1 cellular context compared by ENCODE assay signal in the genomic region with DNA sequence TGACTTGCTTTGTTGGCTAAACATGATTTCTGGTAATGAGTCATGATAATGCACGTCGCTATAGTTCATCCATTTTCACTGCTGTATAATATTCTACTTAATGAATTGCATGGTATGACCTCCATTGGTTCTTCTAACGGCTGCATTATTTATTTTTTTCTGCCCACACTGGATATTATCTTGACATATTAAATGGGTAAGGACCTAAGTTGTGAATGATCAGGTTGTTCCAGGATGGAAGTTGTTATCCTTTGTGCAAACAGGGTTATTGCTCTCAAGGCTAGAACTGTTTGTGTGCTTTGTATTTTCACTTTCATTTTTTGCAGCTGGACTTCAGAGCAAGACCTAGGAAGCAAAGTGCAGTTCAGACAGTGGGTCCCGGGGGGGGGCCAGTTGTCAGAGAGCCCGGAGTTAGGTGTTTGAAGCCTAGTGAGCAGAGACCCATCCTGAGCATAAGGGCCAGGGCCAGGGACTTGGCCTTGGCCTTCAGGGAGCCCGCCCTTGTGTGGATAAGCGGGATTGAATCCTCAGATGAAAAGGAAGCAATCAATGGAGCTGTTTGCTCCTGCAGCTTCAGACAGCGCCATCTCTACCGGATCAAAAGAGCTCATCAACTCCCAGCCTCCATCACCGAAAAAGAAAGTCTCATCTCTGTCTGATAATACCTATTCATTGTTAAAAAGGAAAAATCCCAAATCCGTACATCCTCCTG.
TF ChIP-seq lines count a peak whose summit lies in the region.

No MANE protein-coding gene starts in this region.

TF ChIP-seq in HepG2, 621 proteins besides CTCF, POLR2A, EP300 and RAD21 (continued from another document and continues in another):
- TF ChIP-seq, protein P1, sequence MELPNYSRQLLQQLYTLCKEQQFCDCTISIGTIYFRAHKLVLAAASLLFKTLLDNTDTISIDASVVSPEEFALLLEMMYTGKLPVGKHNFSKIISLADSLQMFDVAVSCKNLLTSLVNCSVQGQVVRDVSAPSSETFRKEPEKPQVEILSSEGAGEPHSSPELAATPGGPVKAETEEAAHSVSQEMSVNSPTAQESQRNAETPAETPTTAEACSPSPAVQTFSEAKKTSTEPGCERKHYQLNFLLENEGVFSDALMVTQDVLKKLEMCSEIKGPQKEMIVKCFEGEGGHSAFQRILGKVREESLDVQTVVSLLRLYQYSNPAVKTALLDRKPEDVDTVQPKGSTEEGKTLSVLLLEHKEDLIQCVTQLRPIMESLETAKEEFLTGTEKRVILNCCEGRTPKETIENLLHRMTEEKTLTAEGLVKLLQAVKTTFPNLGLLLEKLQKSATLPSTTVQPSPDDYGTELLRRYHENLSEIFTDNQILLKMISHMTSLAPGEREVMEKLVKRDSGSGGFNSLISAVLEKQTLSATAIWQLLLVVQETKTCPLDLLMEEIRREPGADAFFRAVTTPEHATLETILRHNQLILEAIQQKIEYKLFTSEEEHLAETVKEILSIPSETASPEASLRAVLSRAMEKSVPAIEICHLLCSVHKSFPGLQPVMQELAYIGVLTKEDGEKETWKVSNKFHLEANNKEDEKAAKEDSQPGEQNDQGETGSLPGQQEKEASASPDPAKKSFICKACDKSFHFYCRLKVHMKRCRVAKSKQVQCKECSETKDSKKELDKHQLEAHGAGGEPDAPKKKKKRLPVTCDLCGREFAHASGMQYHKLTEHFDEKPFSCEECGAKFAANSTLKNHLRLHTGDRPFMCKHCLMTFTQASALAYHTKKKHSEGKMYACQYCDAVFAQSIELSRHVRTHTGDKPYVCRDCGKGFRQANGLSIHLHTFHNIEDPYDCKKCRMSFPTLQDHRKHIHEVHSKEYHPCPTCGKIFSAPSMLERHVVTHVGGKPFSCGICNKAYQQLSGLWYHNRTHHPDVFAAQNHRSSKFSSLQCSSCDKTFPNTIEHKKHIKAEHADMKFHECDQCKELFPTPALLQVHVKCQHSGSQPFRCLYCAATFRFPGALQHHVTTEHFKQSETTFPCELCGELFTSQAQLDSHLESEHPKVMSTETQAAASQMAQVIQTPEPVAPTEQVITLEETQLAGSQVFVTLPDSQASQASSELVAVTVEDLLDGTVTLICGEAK (IDR thresholded peaks at IDR 0.05): no peak
- TF ChIP-seq, protein P1 (CRISPR knock-in tag; IDR thresholded peaks at IDR 0.05): peak; percentile 57; the same call in 1 of the 2 replicates
- TF ChIP-seq RARA (CRISPR knock-in tag; IDR thresholded peaks at IDR 0.05) (peak; percentile 99), PAWR (CRISPR knock-in tag; IDR thresholded peaks at IDR 0.05; ENCODE audit: borderline replicate concordance) (no peak), MIXL1 (CRISPR knock-in tag; IDR thresholded peaks at IDR 0.05) (peak; percentile 64), ZNF329 (CRISPR knock-in tag; IDR thresholded peaks at IDR 0.05; ENCODE audit: low read depth) (no peak), MTA3 (CRISPR knock-in tag; IDR thresholded peaks at IDR 0.05) (no peak), YEATS4 (CRISPR knock-in tag; IDR thresholded peaks at IDR 0.05; ENCODE audit: borderline replicate concordance) (peak; percentile 52; the same call in 1 of the 2 replicates), ZFP41 (CRISPR knock-in tag; IDR thresholded peaks at IDR 0.05; ENCODE audit: borderline replicate concordance) (no peak), ZNF616 (CRISPR knock-in tag; IDR thresholded peaks at IDR 0.05; ENCODE audit: low read depth) (no peak), ZBTB8A (CRISPR knock-in tag; IDR thresholded peaks at IDR 0.05; ENCODE audit: borderline replicate concordance, low read depth) (peak; percentile 86; the same call in 1 of the 2 replicates), ZNF773 (CRISPR knock-in tag; IDR thresholded peaks at IDR 0.05; ENCODE audit: borderline replicate concordance) (no peak), GATAD2A (CRISPR knock-in tag; IDR thresholded peaks at IDR 0.05) (peak; percentile 90), GTF2F1 (IDR thresholded peaks at IDR 0.05; ENCODE audit: low read length) (no peak), ZNF558 (CRISPR knock-in tag; IDR thresholded peaks at IDR 0.05; ENCODE audit: borderline replicate concordance) (no peak), SNRNP70 (IDR thresholded peaks at IDR 0.05; ENCODE audit: low read depth, low read length) (no peak), JUN (CRISPR knock-in tag; IDR thresholded peaks at IDR 0.05) (peak; percentile 75), CBX5 (CRISPR knock-in tag; IDR thresholded peaks at IDR 0.05; ENCODE audit: borderline replicate concordance) (peak; percentile 89; the same call in 1 of the 2 replicates), CBFB (CRISPR knock-in tag; IDR thresholded peaks at IDR 0.05) (peak; percentile 94), MXD4 (CRISPR knock-in tag; IDR thresholded peaks at IDR 0.05) (0 out of 2 replicates have a peak, but pooled peaks have one; percentile 41)
- TF ChIP-seq, protein P2, sequence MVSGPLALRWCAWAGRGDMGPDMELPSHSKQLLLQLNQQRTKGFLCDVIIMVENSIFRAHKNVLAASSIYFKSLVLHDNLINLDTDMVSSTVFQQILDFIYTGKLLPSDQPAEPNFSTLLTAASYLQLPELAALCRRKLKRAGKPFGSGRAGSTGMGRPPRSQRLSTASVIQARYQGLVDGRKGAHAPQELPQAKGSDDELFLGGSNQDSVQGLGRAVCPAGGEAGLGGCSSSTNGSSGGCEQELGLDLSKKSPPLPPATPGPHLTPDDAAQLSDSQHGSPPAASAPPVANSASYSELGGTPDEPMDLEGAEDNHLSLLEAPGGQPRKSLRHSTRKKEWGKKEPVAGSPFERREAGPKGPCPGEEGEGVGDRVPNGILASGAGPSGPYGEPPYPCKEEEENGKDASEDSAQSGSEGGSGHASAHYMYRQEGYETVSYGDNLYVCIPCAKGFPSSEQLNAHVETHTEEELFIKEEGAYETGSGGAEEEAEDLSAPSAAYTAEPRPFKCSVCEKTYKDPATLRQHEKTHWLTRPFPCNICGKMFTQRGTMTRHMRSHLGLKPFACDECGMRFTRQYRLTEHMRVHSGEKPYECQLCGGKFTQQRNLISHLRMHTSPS (CRISPR knock-in tag; IDR thresholded peaks at IDR 0.05; ENCODE audit: low read depth): peak; percentile 62; the same call in 1 of the 2 replicates
- TF ChIP-seq, protein P3, sequence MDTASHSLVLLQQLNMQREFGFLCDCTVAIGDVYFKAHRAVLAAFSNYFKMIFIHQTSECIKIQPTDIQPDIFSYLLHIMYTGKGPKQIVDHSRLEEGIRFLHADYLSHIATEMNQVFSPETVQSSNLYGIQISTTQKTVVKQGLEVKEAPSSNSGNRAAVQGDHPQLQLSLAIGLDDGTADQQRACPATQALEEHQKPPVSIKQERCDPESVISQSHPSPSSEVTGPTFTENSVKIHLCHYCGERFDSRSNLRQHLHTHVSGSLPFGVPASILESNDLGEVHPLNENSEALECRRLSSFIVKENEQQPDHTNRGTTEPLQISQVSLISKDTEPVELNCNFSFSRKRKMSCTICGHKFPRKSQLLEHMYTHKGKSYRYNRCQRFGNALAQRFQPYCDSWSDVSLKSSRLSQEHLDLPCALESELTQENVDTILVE (CRISPR knock-in tag; IDR thresholded peaks at IDR 0.05): peak; percentile 88
- TF ChIP-seq, protein P4, sequence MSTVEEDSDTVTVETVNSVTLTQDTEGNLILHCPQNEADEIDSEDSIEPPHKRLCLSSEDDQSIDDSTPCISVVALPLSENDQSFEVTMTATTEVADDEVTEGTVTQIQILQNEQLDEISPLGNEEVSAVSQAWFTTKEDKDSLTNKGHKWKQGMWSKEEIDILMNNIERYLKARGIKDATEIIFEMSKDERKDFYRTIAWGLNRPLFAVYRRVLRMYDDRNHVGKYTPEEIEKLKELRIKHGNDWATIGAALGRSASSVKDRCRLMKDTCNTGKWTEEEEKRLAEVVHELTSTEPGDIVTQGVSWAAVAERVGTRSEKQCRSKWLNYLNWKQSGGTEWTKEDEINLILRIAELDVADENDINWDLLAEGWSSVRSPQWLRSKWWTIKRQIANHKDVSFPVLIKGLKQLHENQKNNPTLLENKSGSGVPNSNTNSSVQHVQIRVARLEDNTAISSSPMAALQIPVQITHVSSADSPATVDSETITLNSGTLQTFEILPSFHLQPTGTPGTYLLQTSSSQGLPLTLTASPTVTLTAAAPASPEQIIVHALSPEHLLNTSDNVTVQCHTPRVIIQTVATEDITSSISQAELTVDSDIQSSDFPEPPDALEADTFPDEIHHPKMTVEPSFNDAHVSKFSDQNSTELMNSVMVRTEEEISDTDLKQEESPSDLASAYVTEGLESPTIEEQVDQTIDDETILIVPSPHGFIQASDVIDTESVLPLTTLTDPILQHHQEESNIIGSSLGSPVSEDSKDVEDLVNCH (CRISPR knock-in tag; IDR thresholded peaks at IDR 0.05): no peak
- TF ChIP-seq, protein P5, sequence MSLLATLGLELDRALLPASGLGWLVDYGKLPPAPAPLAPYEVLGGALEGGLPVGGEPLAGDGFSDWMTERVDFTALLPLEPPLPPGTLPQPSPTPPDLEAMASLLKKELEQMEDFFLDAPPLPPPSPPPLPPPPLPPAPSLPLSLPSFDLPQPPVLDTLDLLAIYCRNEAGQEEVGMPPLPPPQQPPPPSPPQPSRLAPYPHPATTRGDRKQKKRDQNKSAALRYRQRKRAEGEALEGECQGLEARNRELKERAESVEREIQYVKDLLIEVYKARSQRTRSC (CRISPR knock-in tag; IDR thresholded peaks at IDR 0.05; ENCODE audit: low read depth): no peak
- TF ChIP-seq, protein P6, sequence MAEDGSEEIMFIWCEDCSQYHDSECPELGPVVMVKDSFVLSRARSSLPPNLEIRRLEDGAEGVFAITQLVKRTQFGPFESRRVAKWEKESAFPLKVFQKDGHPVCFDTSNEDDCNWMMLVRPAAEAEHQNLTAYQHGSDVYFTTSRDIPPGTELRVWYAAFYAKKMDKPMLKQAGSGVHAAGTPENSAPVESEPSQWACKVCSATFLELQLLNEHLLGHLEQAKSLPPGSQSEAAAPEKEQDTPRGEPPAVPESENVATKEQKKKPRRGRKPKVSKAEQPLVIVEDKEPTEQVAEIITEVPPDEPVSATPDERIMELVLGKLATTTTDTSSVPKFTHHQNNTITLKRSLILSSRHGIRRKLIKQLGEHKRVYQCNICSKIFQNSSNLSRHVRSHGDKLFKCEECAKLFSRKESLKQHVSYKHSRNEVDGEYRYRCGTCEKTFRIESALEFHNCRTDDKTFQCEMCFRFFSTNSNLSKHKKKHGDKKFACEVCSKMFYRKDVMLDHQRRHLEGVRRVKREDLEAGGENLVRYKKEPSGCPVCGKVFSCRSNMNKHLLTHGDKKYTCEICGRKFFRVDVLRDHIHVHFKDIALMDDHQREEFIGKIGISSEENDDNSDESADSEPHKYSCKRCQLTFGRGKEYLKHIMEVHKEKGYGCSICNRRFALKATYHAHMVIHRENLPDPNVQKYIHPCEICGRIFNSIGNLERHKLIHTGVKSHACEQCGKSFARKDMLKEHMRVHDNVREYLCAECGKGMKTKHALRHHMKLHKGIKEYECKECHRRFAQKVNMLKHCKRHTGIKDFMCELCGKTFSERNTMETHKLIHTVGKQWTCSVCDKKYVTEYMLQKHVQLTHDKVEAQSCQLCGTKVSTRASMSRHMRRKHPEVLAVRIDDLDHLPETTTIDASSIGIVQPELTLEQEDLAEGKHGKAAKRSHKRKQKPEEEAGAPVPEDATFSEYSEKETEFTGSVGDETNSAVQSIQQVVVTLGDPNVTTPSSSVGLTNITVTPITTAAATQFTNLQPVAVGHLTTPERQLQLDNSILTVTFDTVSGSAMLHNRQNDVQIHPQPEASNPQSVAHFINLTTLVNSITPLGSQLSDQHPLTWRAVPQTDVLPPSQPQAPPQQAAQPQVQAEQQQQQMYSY (CRISPR knock-in tag; IDR thresholded peaks at IDR 0.05): no peak
- TF ChIP-seq, protein P7, sequence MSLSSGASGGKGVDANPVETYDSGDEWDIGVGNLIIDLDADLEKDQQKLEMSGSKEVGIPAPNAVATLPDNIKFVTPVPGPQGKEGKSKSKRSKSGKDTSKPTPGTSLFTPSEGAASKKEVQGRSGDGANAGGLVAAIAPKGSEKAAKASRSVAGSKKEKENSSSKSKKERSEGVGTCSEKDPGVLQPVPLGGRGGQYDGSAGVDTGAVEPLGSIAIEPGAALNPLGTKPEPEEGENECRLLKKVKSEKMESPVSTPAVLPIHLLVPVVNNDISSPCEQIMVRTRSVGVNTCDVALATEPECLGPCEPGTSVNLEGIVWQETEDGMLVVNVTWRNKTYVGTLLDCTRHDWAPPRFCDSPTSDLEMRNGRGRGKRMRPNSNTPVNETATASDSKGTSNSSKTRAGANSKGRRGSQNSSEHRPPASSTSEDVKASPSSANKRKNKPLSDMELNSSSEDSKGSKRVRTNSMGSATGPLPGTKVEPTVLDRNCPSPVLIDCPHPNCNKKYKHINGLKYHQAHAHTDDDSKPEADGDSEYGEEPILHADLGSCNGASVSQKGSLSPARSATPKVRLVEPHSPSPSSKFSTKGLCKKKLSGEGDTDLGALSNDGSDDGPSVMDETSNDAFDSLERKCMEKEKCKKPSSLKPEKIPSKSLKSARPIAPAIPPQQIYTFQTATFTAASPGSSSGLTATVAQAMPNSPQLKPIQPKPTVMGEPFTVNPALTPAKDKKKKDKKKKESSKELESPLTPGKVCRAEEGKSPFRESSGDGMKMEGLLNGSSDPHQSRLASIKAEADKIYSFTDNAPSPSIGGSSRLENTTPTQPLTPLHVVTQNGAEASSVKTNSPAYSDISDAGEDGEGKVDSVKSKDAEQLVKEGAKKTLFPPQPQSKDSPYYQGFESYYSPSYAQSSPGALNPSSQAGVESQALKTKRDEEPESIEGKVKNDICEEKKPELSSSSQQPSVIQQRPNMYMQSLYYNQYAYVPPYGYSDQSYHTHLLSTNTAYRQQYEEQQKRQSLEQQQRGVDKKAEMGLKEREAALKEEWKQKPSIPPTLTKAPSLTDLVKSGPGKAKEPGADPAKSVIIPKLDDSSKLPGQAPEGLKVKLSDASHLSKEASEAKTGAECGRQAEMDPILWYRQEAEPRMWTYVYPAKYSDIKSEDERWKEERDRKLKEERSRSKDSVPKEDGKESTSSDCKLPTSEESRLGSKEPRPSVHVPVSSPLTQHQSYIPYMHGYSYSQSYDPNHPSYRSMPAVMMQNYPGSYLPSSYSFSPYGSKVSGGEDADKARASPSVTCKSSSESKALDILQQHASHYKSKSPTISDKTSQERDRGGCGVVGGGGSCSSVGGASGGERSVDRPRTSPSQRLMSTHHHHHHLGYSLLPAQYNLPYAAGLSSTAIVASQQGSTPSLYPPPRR (CRISPR knock-in tag; IDR thresholded peaks at IDR 0.05; ENCODE audit: borderline replicate concordance): peak; percentile 98
